In genomic region chr15:20361091-20361490, GRCh38 we compare ENCODE assay signal across 23 cellular contexts.
DNase-seq lines count a peak whose midpoint lies in the region; ATAC-seq and TF ChIP-seq lines count a peak whose summit lies in the region.
"Had no signal": no experiment of that assay in that cellular context is flagged by ENCODE, and none has a peak within 500 bp of the region (broad histone marks: within the 10 kb centered on the region; RNA-seq: fewer than 3 reads in every experiment).

No MANE protein-coding gene starts in this region.

- H3K23ac ChIP-seq in IMR-90 (ENCODE audit: low read depth, low read length) = no peak overlapping the region

- H2BK120ac ChIP-seq in IMR-90 (ENCODE audit: low read depth, low read length) = no peak overlapping the region

- ATAC-seq in IMR-90 (ENCODE audit: low read depth) = no peak
- ATAC-seq: A549 had no signal

- no peak overlapping the region for H3K4me3 ChIP-seq in IMR-90 (ENCODE audit: insufficient read depth, low read depth, low read length)
- H3K4me3 ChIP-seq in foreskin fibroblast (ENCODE audit: low read depth in 1 of 2, low read length in 2 of 2) = no peak overlapping the region
- H3K4me3 ChIP-seq in sigmoid colon = no peak overlapping the region
- H3K4me3 ChIP-seq: A549; BLaER1 treated with 17β-estradiol and CSF1 and Interleukin-3, amounts not matched to agents 10 nM and 100 nM; HAP-1 had no signal

- H3K4ac ChIP-seq in IMR-90 (ENCODE audit: low read depth, low read length) = no peak overlapping the region

- no peak overlapping the region for H3K56ac ChIP-seq in IMR-90 (ENCODE audit: extremely low read depth, insufficient read depth, low read length)

- H3K9me3 ChIP-seq in IMR-90 (ENCODE audit: control insufficient read depth, insufficient read depth, low read length) = peaks cover 38% of the 10 kb centered on the region
- peaks cover 0 to 3% (median 0%) of the 10 kb centered on the region in 4 donors for H3K9me3 ChIP-seq in sigmoid colon
- H3K9me3 ChIP-seq: BE2C; BLaER1 treated with 17β-estradiol and CSF1 and Interleukin-3, amounts not matched to agents 10 nM and 100 nM had no signal

- no peak overlapping the region for H4K5ac ChIP-seq in IMR-90 (ENCODE audit: low read depth, low read length)

- H3K9ac ChIP-seq in IMR-90 (ENCODE audit: low read depth, low read length) = no peak overlapping the region
- H3K9ac ChIP-seq: BLaER1 treated with 17β-estradiol and CSF1 and Interleukin-3, amounts not matched to agents 10 nM and 100 nM had no signal

- H4K20me1 ChIP-seq in IMR-90 (ENCODE audit: insufficient read depth, low read length) = no peaks in the 10 kb centered on the region

- H3K18ac ChIP-seq in IMR-90 (ENCODE audit: low read depth, low read length) = no peak overlapping the region

- POLR2A ChIA-PET in IMR-90 (lab: Charles Lee; ENCODE audit: unreplicated experiment) = no interaction called here

- TF ChIP-seq RAD21 in IMR-90 (IDR thresholded peaks at IDR 0.05; ENCODE audit: low read length) = no peak

- H2AK5ac ChIP-seq in IMR-90 (ENCODE audit: low read depth, low read length) = no peak overlapping the region

- H4K91ac ChIP-seq in IMR-90 (ENCODE audit: insufficient read depth, low read depth, low read length) = no peak overlapping the region

- peaks cover 4% of the 10 kb centered on the region for H3K9me3 Mint-ChIP-seq in osteocyte (ENCODE audit: unreplicated experiment)
- H3K9me3 Mint-ChIP-seq: CD14-positive monocyte; CD4-positive, alpha-beta T cell; CD8-positive, alpha-beta memory T cell had no signal

- no peak overlapping the region for H4K8ac ChIP-seq in IMR-90 (ENCODE audit: low read depth in 2 of 2, low read length in 2 of 2)

- no peaks in the 10 kb centered on the region for H3K36me3 Mint-ChIP-seq in osteocyte (ENCODE audit: unreplicated experiment)
- H3K36me3 Mint-ChIP-seq: CD14-positive monocyte; CD8-positive, alpha-beta memory T cell had no signal

- H2AK9ac ChIP-seq in IMR-90 (replicated peaks; ENCODE audit: low read depth, low read length, poor library complexity) = peak overlapping the region; percentile 70

- CTCF ChIA-PET in IMR-90 (lab: Yijun Ruan, JAX) = no interaction called here

- peak overlapping the region; percentile 33 for H2AFZ ChIP-seq in IMR-90 (replicated peaks; ENCODE audit: low read length, poor library complexity)

- no peak overlapping the region for H3K4me3 Mint-ChIP-seq in osteocyte (ENCODE audit: unreplicated experiment)
- H3K4me3 Mint-ChIP-seq: CD14-positive monocyte; CD4-positive, alpha-beta T cell; CD8-positive, alpha-beta memory T cell; HFFc6 had no signal

- H3K27me3 ChIP-seq in IMR-90 (ENCODE audit: control insufficient read depth, insufficient read depth, low read length) (no peaks in the 10 kb centered on the region), sigmoid colon (no peaks in the 10 kb centered on the region)
- H3K27me3 ChIP-seq: BE2C; BLaER1 treated with 17β-estradiol and CSF1 and Interleukin-3, amounts not matched to agents 10 nM and 100 nM had no signal

- in situ Hi-C loops in G401 (cut with HindIII; ENCODE audit: low sequenced_read_pairs) (no loop called here), IMR-90 (cut with MboI; ENCODE audit: low sequenced_read_pairs) (no loop called here)

- no peaks in the 10 kb centered on the region for H3K4me1 Mint-ChIP-seq in osteocyte (ENCODE audit: unreplicated experiment)

- TF ChIP-seq EP300 in sigmoid colon (IDR thresholded peaks at IDR 0.05) = no peak

- no peak overlapping the region for H3K27ac ChIP-seq in IMR-90 (ENCODE audit: insufficient read depth, low read length)
- H3K27ac ChIP-seq in sigmoid colon = no peak overlapping the region
- H3K27ac ChIP-seq: A549; BLaER1 treated with 17β-estradiol and CSF1 and Interleukin-3, amounts not matched to agents 10 nM and 100 nM had no signal

- H2BK5ac ChIP-seq in IMR-90 (ENCODE audit: low read depth, low read length, poor library complexity, severe bottlenecking) = no peak overlapping the region

- peak; percentile 10 for DNase-seq in G401 (ENCODE audit: low spot score)
- DNase-seq in IMR-90 = no peak
- DNase-seq in dedifferentiated amniotic fluid mesenchymal stem cell (ENCODE audit: extremely low spot score) = peak; percentile 16
- DNase-seq in osteocyte (ENCODE audit: extremely low spot score, unreplicated experiment) = peak; percentile 85
- no peak for DNase-seq in foreskin fibroblast
- no peak for DNase-seq in sigmoid colon
- DNase-seq in NOMO-1 treated with DMSO at 0.1 percent for 48 hours (lab: John Stamatoyannopoulos, UW; ENCODE audit: unreplicated experiment) = no peak
- DNase-seq: 8988T; ACHN; AML-193; BE2C; CD4-positive, alpha-beta T cell; CD8-positive, alpha-beta memory T cell; DMS 273 treated with DMSO at 0.1 percent for 48 hours; DMS79; EL; GF-D8; GOT3; HFFc6 had no signal

- no peak overlapping the region for H2BK20ac ChIP-seq in IMR-90 (ENCODE audit: low read depth, low read length)

- H3K27me3 Mint-ChIP-seq in osteocyte (ENCODE audit: unreplicated experiment) = no peaks in the 10 kb centered on the region
- H3K27me3 Mint-ChIP-seq: CD8-positive, alpha-beta memory T cell had no signal

- H3K4me2 ChIP-seq in IMR-90 (ENCODE audit: low read depth, low read length) = no peak overlapping the region
- H3K4me2 ChIP-seq: A549; BLaER1 treated with 17β-estradiol and CSF1 and Interleukin-3, amounts not matched to agents 10 nM and 100 nM had no signal

- H3K36me3 ChIP-seq in IMR-90 (ENCODE audit: control insufficient read depth, insufficient read depth, low read length) = no peaks in the 10 kb centered on the region
- H3K36me3 ChIP-seq in sigmoid colon = no peaks in the 10 kb centered on the region
- H3K36me3 ChIP-seq: BE2C; BLaER1 treated with 17β-estradiol and CSF1 and Interleukin-3, amounts not matched to agents 10 nM and 100 nM; HAP-1 had no signal

- no peaks in the 10 kb centered on the region for H3K79me1 ChIP-seq in IMR-90 (ENCODE audit: low read depth in 1 of 2, low read length in 2 of 2)

- H3K27ac Mint-ChIP-seq in osteocyte (ENCODE audit: unreplicated experiment) = no peak overlapping the region
- H3K27ac Mint-ChIP-seq: CD14-positive monocyte; CD4-positive, alpha-beta T cell; CD8-positive, alpha-beta memory T cell; HFFc6 had no signal

- no peak overlapping the region for H3K14ac ChIP-seq in IMR-90 (replicated peaks; ENCODE audit: low read depth, low read length)

- H3K9me1 ChIP-seq in IMR-90 (ENCODE audit: insufficient read depth, low read length) = no peaks in the 10 kb centered on the region

- no TSS peak for BruUV-seq in IMR-90 (replicated peaks; lab: Mats Ljungman, UMichigan)

- intact Hi-C loops in IMR-90 (cut with micrococcal nuclease) = loop anchor here (2.0 kb wide), 1 partner anchor 16 kb away; no protein-coding TSS in a partner anchor
- intact Hi-C loops in sigmoid colon (cut with DNase I) = no loop called here

- no peaks in the 10 kb centered on the region for H3K4me1 ChIP-seq in IMR-90 (ENCODE audit: control insufficient read depth, insufficient read depth, low read length)
- no peaks in the 10 kb centered on the region for H3K4me1 ChIP-seq in sigmoid colon
- H3K4me1 ChIP-seq: A549, BE2C, HAP-1 had no signal

- TF ChIP-seq CTCF in IMR-90 (conservative IDR thresholded peaks at IDR 0.05; ENCODE audit: low read depth, low read length) (no peak), osteocyte (IDR thresholded peaks at IDR 0.05) (no peak), foreskin fibroblast (IDR thresholded peaks at IDR 0.05; ENCODE audit: low read depth, low read length) (no peak), sigmoid colon (IDR thresholded peaks at IDR 0.05) (no peak)

- TF ChIP-seq POLR2A in IMR-90 (IDR thresholded peaks at IDR 0.05; ENCODE audit: low read depth, low read length) = no peak
- no peak for TF ChIP-seq POLR2A in sigmoid colon (IDR thresholded peaks at IDR 0.05)

- dilution Hi-C loops in IMR-90 (cut with HindIII; ENCODE audit: low sequenced_read_pairs, unreplicated experiment) = no loop called here

- no peak overlapping the region for H2BK15ac ChIP-seq in IMR-90 (ENCODE audit: low read depth, low read length)

TF ChIP-seq in IMR-90, 13 proteins besides CTCF, POLR2A, EP300 and RAD21:
- TF ChIP-seq CEBPB (IDR thresholded peaks at IDR 0.05; ENCODE audit: low read depth, low read length) = no peak
- no peak for TF ChIP-seq ELK1 (IDR thresholded peaks at IDR 0.05; ENCODE audit: borderline replicate concordance, low read depth, low read length)
- TF ChIP-seq FOS (IDR thresholded peaks at IDR 0.05; ENCODE audit: low read depth, low read length) = no peak
- TF ChIP-seq MXI1 (IDR thresholded peaks at IDR 0.05; ENCODE audit: borderline replicate concordance, low read depth, low read length) = no peak
- TF ChIP-seq BHLHE40 (IDR thresholded peaks at IDR 0.05; ENCODE audit: low read depth, low read length) = no peak
- TF ChIP-seq NFE2L2 (IDR thresholded peaks at IDR 0.05; ENCODE audit: low read depth, low read length) = no peak
- TF ChIP-seq MAZ (IDR thresholded peaks at IDR 0.05; ENCODE audit: borderline replicate concordance, low read depth, low read length) = no peak
- TF ChIP-seq USF2 (IDR thresholded peaks at IDR 0.05; ENCODE audit: low read depth, low read length) = no peak
- no peak for TF ChIP-seq MAFK (IDR thresholded peaks at IDR 0.05; ENCODE audit: low read depth, low read length)
- TF ChIP-seq SMC3 (IDR thresholded peaks at IDR 0.05; ENCODE audit: low read depth, low read length) = no peak
- TF ChIP-seq CHD1 (IDR thresholded peaks at IDR 0.05; ENCODE audit: low read depth, low read length) = no peak
- TF ChIP-seq RCOR1 (IDR thresholded peaks at IDR 0.05; ENCODE audit: insufficient replicate concordance, low read length) = no peak
- TF ChIP-seq RFX5 (IDR thresholded peaks at IDR 0.05; ENCODE audit: low read depth, low read length) = no peak
TF ChIP-seq in IMR-90: peak in this region for 0.

Comparison
In these comparisons a context has a peak if more than half of its experiments do, and no peak if none do; other contexts are left out.
1. DNase-seq: peak in G401 (single experiment), dedifferentiated amniotic fluid mesenchymal stem cell (single experiment) and osteocyte (single experiment); none in IMR-90 (single experiment), foreskin fibroblast (0 of 2), sigmoid colon (single experiment) and NOMO-1 treated with DMSO at 0.1 percent for 48 hours (single experiment).